Comparison of ENCODE assay signal across 2 cellular contexts in genomic region chr1:156266051-156266450, GRCh38.
TF ChIP-seq lines count a peak whose summit lies in the region.

No MANE protein-coding gene starts in this region.

TF ChIP-seq in HEK293, 187 proteins besides CTCF, POLR2A, EP300 and RAD21:
- 0 out of 2 replicates have a peak, but pooled peaks have one; percentile 13 for TF ChIP-seq SCRT2 (tag by site-specific recombination; IDR thresholded peaks at IDR 0.05)
- no peak for TF ChIP-seq WT1 (tag by site-specific recombination; IDR thresholded peaks at IDR 0.05)
- TF ChIP-seq PRDM2 (tag by site-specific recombination; IDR thresholded peaks at IDR 0.05; ENCODE audit: borderline replicate concordance): no peak

TF ChIP-seq in GM12878, 131 proteins besides CTCF, POLR2A, EP300 and RAD21:
- TF ChIP-seq TBL1XR1 (IDR thresholded peaks at IDR 0.05; ENCODE audit: low read depth, low read length): no peak
- no peak for TF ChIP-seq CBFB (IDR thresholded peaks at IDR 0.05; ENCODE audit: low read depth)
- no peak for TF ChIP-seq RUNX3 (IDR thresholded peaks at IDR 0.05; ENCODE audit: low read length)
- no peak for TF ChIP-seq ATF3 (IDR thresholded peaks at IDR 0.05; ENCODE audit: borderline replicate concordance, extremely low read depth, low read depth, low read length)
- TF ChIP-seq BCLAF1 (IDR thresholded peaks at IDR 0.05): no peak
- TF ChIP-seq BACH1 (IDR thresholded peaks at IDR 0.05; ENCODE audit: borderline replicate concordance): no peak
- no peak for TF ChIP-seq NRF1 (conservative IDR thresholded peaks at IDR 0.05; ENCODE audit: low read depth, low read length)
- TF ChIP-seq E2F4 (IDR thresholded peaks at IDR 0.05; ENCODE audit: low read depth, low read length): no peak
- TF ChIP-seq NKRF (conservative IDR thresholded peaks at IDR 0.05): no peak
- no peak for TF ChIP-seq ETV6 (conservative IDR thresholded peaks at IDR 0.05 in 1 of 2, IDR thresholded peaks at IDR 0.05 in 1 of 2; ENCODE audit: borderline replicate concordance in 1 of 2, low read depth in 1 of 2)
- no peak for TF ChIP-seq MEF2B (IDR thresholded peaks at IDR 0.05; ENCODE audit: partially characterized antibody, poor library complexity, severe bottlenecking)
- TF ChIP-seq FOXM1 (IDR thresholded peaks at IDR 0.05; ENCODE audit: low read depth, low read length): no peak
- no peak for TF ChIP-seq WRNIP1 (IDR thresholded peaks at IDR 0.05; ENCODE audit: borderline replicate concordance, low read depth, low read length)
